Comparison of ENCODE assay signal across 8 cellular contexts in genomic region chr10:22319559-22320558, GRCh38. TPM values are rescaled to one million over a fixed set of nuclear protein-coding genes. Genes with fewer than 3 reads are reported as not detected.
DNase-seq lines count a peak whose midpoint lies in the region; ATAC-seq, FAIRE-seq and TF ChIP-seq lines count a peak whose summit lies in the region.

No MANE protein-coding gene starts in this region.

- H3K9me3 Mint-ChIP-seq in activated T-cell treated with anti-CD3 and anti-CD28 coated beads, Interleukin-2, amount 50 U/mL, for 24 hours = no peaks in the 10 kb centered on the region

- no peaks in the 10 kb centered on the region for H3K36me3 ChIP-seq in WERI-Rb-1
- H3K36me3 ChIP-seq in hepatocyte (replicated peaks; ENCODE audit: insufficient read depth, low read depth) = no peaks in the 10 kb centered on the region
- no peaks in the 10 kb centered on the region for H3K36me3 ChIP-seq in smooth muscle cell (ENCODE audit: low read depth)

- no peak for FAIRE-seq in HTR-8/SVneo (lab: Jason Lieb, UNC)

- no peaks in the 10 kb centered on the region for H3K9me3 ChIP-seq in WERI-Rb-1 (ENCODE audit: severe bottlenecking)
- no peaks in the 10 kb centered on the region for H3K9me3 ChIP-seq in hepatocyte (ENCODE audit: low read depth)
- no peaks in the 10 kb centered on the region for H3K9me3 ChIP-seq in smooth muscle cell (replicated peaks; ENCODE audit: low read depth)

- no peak for ATAC-seq in GM18502 (IDR thresholded peaks at IDR 0.05; ENCODE audit: poor library complexity, unreplicated experiment)

- peaks cover 6% of the 10 kb centered on the region for H3F3A ChIP-seq in smooth muscle cell (ENCODE audit: low read depth)

- peaks cover 35% of the 10 kb centered on the region for H3K36me3 Mint-ChIP-seq in activated T-cell treated with anti-CD3 and anti-CD28 coated beads, Interleukin-2, amount 50 U/mL, for 24 hours (ENCODE audit: low read depth)

- H3K4me1 Mint-ChIP-seq in activated T-cell treated with anti-CD3 and anti-CD28 coated beads, Interleukin-2, amount 50 U/mL, for 24 hours (ENCODE audit: low read depth) = peaks cover 63% of the 10 kb centered on the region

- peaks cover 51% of the 10 kb centered on the region for H3K79me2 ChIP-seq in hepatocyte
- peaks cover 18% of the 10 kb centered on the region for H3K79me2 ChIP-seq in smooth muscle cell (ENCODE audit: low read depth)

- H2AFZ ChIP-seq in hepatocyte (peak overlapping the region; percentile 48), smooth muscle cell (ENCODE audit: low read depth) (no peak overlapping the region)

- no peaks in the 10 kb centered on the region for H3K27me3 ChIP-seq in WERI-Rb-1 (ENCODE audit: insufficient read depth, low read depth, severe bottlenecking)
- H3K27me3 ChIP-seq in hepatocyte = peaks cover 39% of the 10 kb centered on the region
- peaks cover 58% of the 10 kb centered on the region for H3K27me3 ChIP-seq in smooth muscle cell (ENCODE audit: low read depth)

- H3K27ac ChIP-seq in WERI-Rb-1 = peak overlapping the region; percentile 49; the same call in 1 of the 2 replicates
- peak overlapping the region; percentile 45 for H3K27ac ChIP-seq in hepatocyte
- no peak overlapping the region for H3K27ac ChIP-seq in smooth muscle cell (ENCODE audit: low read depth)

- H3K4me1 ChIP-seq in hepatocyte (ENCODE audit: insufficient read depth) = peaks cover 31% of the 10 kb centered on the region
- peaks cover 45% of the 10 kb centered on the region for H3K4me1 ChIP-seq in smooth muscle cell (ENCODE audit: low read depth)

- H3K4me3 ChIP-seq in WERI-Rb-1 (ENCODE audit: low read depth, low read length) = peak overlapping the region; percentile 57
- H3K4me3 ChIP-seq in hepatocyte = peak overlapping the region; percentile 34
- peak overlapping the region; percentile 49 for H3K4me3 ChIP-seq in smooth muscle cell

- 24% methylated on average over 33 of the region's 40 CpGs for WGBS in hepatocyte (ENCODE audit: low lambda C conversion rate, missing lambda C conversion rate)
- 10% methylated on average over 36 of the region's 40 CpGs for WGBS in smooth muscle cell (ENCODE audit: low lambda C conversion rate)

- H3K27ac Mint-ChIP-seq in activated T-cell treated with anti-CD3 and anti-CD28 coated beads, Interleukin-2, amount 50 U/mL, for 24 hours = peak overlapping the region; percentile 91

- peak overlapping the region; percentile 82 for H3K4me2 ChIP-seq in hepatocyte
- H3K4me2 ChIP-seq in smooth muscle cell = peak overlapping the region; percentile 86

- H3K4me3 Mint-ChIP-seq in activated T-cell treated with anti-CD3 and anti-CD28 coated beads, Interleukin-2, amount 50 U/mL, for 24 hours = peak overlapping the region; percentile 80

- TF ChIP-seq CTCF in WERI-Rb-1 (IDR thresholded peaks at IDR 0.05; ENCODE audit: low read depth, low read length) (no peak), hepatocyte (IDR thresholded peaks at IDR 0.05; ENCODE audit: poor library complexity) (no peak), smooth muscle cell (IDR thresholded peaks at IDR 0.05; ENCODE audit: borderline replicate concordance, insufficient read depth, poor library complexity, severe bottlenecking) (no peak)

- H4K20me1 ChIP-seq in hepatocyte (ENCODE audit: insufficient read depth, poor library complexity, severe bottlenecking) (peaks cover 40% of the 10 kb centered on the region), smooth muscle cell (ENCODE audit: low read depth) (peaks cover 54% of the 10 kb centered on the region)

- no peak for DNase-seq in activated T-cell treated with anti-CD3 and anti-CD28 coated beads, Interleukin-2, amount 50 U/mL, for 24 hours
- DNase-seq in activated T-cell treated with anti-CD3 and anti-CD28 coated beads, Interleukin-2, amount 50 U/mL, for 1 hour = no peak
- DNase-seq in WERI-Rb-1 (no peak), hepatocyte (ENCODE audit: low spot score) (no peak), smooth muscle cell (lab: John Stamatoyannopoulos, UW; ENCODE audit: unreplicated experiment) (no peak), HTR-8/SVneo (ENCODE audit: insufficient read length, low spot score) (no peak)
- DNase-seq in stimulated activated CD4-positive, alpha-beta T cell treated with anti-CD3 and anti-CD28 coated beads, Interleukin-2, amount 100 ng/mL, for 24 hours = no peak

- H3K27me3 Mint-ChIP-seq in activated T-cell treated with anti-CD3 and anti-CD28 coated beads, Interleukin-2, amount 50 U/mL, for 24 hours = peaks cover 42% of the 10 kb centered on the region

- H3K9me2 ChIP-seq in hepatocyte (replicated peaks; ENCODE audit: insufficient read depth) = no peaks in the 10 kb centered on the region

- H3K9ac ChIP-seq in smooth muscle cell (ENCODE audit: low read depth) = no peak overlapping the region

RNA-seq across cellular contexts. Expression of gene BMI1, which starts 1.0 kb away (rescaled TPM):
- total RNA-seq in hepatocyte (49.1 and 59.8 TPM in 2 replicates), smooth muscle cell (34.5 and 51.1 TPM in 2 replicates)
- polyA plus RNA-seq in hepatocyte (23.5 and 25.5 TPM in 2 replicates), smooth muscle cell (10.4 and 11.4 TPM in 2 replicates)

RNA-seq across cellular contexts. Expression of gene COMMD3, which starts 3.7 kb away (rescaled TPM):
- total RNA-seq in hepatocyte = 50.1 and 55.1 TPM in 2 replicates
- 91.2 and 92.3 TPM in 2 replicates for polyA plus RNA-seq in hepatocyte
- 44.3 and 99.0 TPM in 2 replicates for total RNA-seq in smooth muscle cell
- polyA plus RNA-seq in smooth muscle cell = 78.1 and 80.6 TPM in 2 replicates

RNA-seq across cellular contexts. Expression of gene SPAG6, which starts 25.4 kb away (rescaled TPM):
- total RNA-seq in hepatocyte (0.17 and 0.28 TPM in 2 replicates), smooth muscle cell (not detected in 2 replicates)
- polyA plus RNA-seq in hepatocyte (0.24 TPM in 1 of 2 replicates, not detected in the other), smooth muscle cell (0.61 TPM in 1 of 2 replicates, not detected in the other)
